Comparison of ENCODE assay signal across 21 cellular contexts in the genomic region with DNA sequence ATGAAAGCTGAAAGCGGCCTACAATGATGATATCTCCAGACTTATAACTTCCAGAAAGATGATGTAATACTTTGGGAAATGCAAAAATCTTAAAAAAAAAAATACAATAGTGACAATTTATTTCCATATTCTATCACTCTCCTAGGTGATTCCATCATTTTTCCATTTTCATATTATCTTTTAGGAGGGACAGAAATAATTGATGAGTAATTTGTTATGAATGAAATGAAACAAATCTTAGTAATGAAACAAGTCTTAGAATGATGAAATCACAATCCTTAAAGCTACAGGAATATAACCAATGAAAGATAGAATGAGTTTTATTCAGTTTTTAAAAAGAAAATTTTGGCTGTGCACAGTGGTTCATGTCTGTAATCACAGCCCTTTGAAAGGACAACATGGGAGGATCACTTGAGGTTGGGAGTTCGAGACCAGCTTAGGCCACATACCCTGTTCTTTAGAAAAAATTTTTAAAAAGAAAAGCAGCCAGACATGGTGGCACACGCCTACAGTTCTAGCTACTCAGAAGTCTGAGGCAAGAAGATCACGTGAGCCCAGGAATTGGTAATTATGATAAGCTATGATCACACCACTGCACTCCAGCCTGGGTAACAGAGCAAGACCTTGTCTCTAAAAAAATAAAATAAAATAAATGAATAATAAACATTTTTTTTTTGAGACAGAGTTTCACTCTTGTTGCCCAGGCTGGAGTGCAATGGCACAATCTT. TPM values are rescaled to one million over a fixed set of nuclear protein-coding genes. Genes with fewer than 3 reads are reported as not detected.
A peak's percentile ranks its signal among the peaks of the same experiment; 100 is the strongest.
DNase-seq lines count a peak whose midpoint lies in the region; ATAC-seq, FAIRE-seq and TF ChIP-seq lines count a peak whose summit lies in the region.
"Had no signal": no experiment of that assay in that cellular context is flagged by ENCODE, and none has a peak within 500 bp of the region (broad histone marks: within the 10 kb centered on the region; RNA-seq: fewer than 3 reads in every experiment).

No MANE protein-coding gene starts in this region.

- CTCF ChIA-PET in HepG2 (lab: Yijun Ruan, JAX; ENCODE audit: low intra/inter-chr PET ratio, low total read pairs): no interaction called here

- no peak overlapping the region for H2AFZ ChIP-seq in HepG2 (ENCODE audit: low read length)

- no peaks in the 10 kb centered on the region for H3K4me1 ChIP-seq in HepG2 (ENCODE audit: insufficient read depth, low read length)
- H3K4me1 ChIP-seq in right lobe of liver: no peaks in the 10 kb centered on the region
- no peaks in the 10 kb centered on the region for H3K4me1 ChIP-seq in suprapubic skin
- no peaks in the 10 kb centered on the region for H3K4me1 ChIP-seq in SJCRH30
- H3K4me1 ChIP-seq: body of pancreas, upper lobe of left lung had no signal

- FAIRE-seq in HepG2 (lab: Jason Lieb, UNC): no peak

- WGBS in HepG2 (ENCODE audit: low lambda C conversion rate): 95% methylated on average over 4 of the region's 4 CpGs
- WGBS in right lobe of liver (ENCODE audit: insufficient coverage, low coverage, low lambda C conversion rate, missing lambda C conversion rate): 94% methylated on average over 4 of the region's 4 CpGs
- WGBS in suprapubic skin: 84% methylated on average over 4 of the region's 4 CpGs

- POLR2A ChIA-PET in HepG2 (lab: Yijun Ruan, JAX): no interaction called here

- no peak overlapping the region for H3K27ac ChIP-seq in HepG2 (ENCODE audit: extremely low read length, insufficient read depth, low read length)
- H3K27ac ChIP-seq in right lobe of liver: no peak overlapping the region
- H3K27ac ChIP-seq in suprapubic skin: no peak overlapping the region
- no peak overlapping the region for H3K27ac ChIP-seq in SJCRH30
- H3K27ac ChIP-seq: body of pancreas, neutrophil, upper lobe of left lung had no signal

- H3K36me3 ChIP-seq in HepG2 (replicated peaks in 1 of 2; ENCODE audit: control insufficient read depth in 1 of 2, insufficient read depth in 2 of 2, low read length in 2 of 2): no peaks in the 10 kb centered on the region
- no peaks in the 10 kb centered on the region for H3K36me3 ChIP-seq in right lobe of liver
- no peaks in the 10 kb centered on the region for H3K36me3 ChIP-seq in suprapubic skin
- H3K36me3 ChIP-seq in SJCRH30: peaks cover 6% of the 10 kb centered on the region
- H3K36me3 ChIP-seq: neutrophil, upper lobe of left lung had no signal

- H3K4me3 ChIP-seq in HepG2 (replicated peaks in 1 of 3; ENCODE audit: insufficient read depth in 1 of 3, low read depth in 2 of 3, low read length in 3 of 3) (no peak overlapping the region), right lobe of liver (no peak overlapping the region), fibroblast of pulmonary artery (replicated peaks; ENCODE audit: low read depth, low read length) (no peak overlapping the region), suprapubic skin (no peak overlapping the region), SJCRH30 (no peak overlapping the region)
- H3K4me3 ChIP-seq: body of pancreas, upper lobe of left lung had no signal

- no peak for ATAC-seq in HepG2
- ATAC-seq in right lobe of liver: no peak
- ATAC-seq: body of pancreas; Panc1; stimulated activated naive CD8-positive, alpha-beta T cell treated with anti-CD3 and anti-CD28 coated beads, Interleukin-15, Interleukin-2, amounts not matched to agents 100 U/mL and 50 U/mL, for 24 hours had no signal

- H3K4me2 ChIP-seq in HepG2 (ENCODE audit: low read depth, low read length): no peak overlapping the region

- DNase-seq in HepG2 (ENCODE audit: low spot score) (no peak), right lobe of liver (no peak), amniotic epithelial cell (ENCODE audit: low read depth) (peak; percentile 29), fibroblast of pulmonary artery (ENCODE audit: low read depth) (peak; percentile 42), NCI-H774 (lab: John Stamatoyannopoulos, UW) (no peak), NCI-H69 (lab: John Stamatoyannopoulos, UW) (no peak), suprapubic skin (ENCODE audit: low spot score in 2 of 2) (no peak), SJCRH30 (no peak)
- DNase-seq: activated CD4-positive, alpha-beta T cell treated with anti-CD3 and anti-CD28 coated beads, Interleukin-2, amount 10 ng/mL, durations not matched to agents 7 days and 5 days; body of pancreas; EL; hippocampal formation; NCI-H1092; NCI-H2081 treated with DMSO at 0.1 percent for 48 hours; NCI-H510A treated with DMSO at 0.1 percent for 48 hours; retina; stimulated activated naive CD8-positive, alpha-beta T cell treated with anti-CD3 and anti-CD28 coated beads, Interleukin-15, Interleukin-2, amounts not matched to agents 100 U/mL and 50 U/mL, for 24 hours; SW 1271; upper lobe of left lung had no signal

- no peaks in the 10 kb centered on the region; the same call in 1 of the 2 replicates for H4K20me1 ChIP-seq in HepG2 (ENCODE audit: insufficient read depth, low read length)

- TF ChIP-seq POLR2A in HepG2 (IDR thresholded peaks at IDR 0.05; ENCODE audit: insufficient read depth in 1 of 2, low read depth in 2 of 2, low read length in 2 of 2) (no peak), right lobe of liver (IDR thresholded peaks at IDR 0.05) (no peak), suprapubic skin (IDR thresholded peaks at IDR 0.05) (no peak)

- H3K79me2 ChIP-seq in HepG2 (ENCODE audit: insufficient read depth, low read length): peaks cover 39% of the 10 kb centered on the region

- in situ Hi-C loops in HepG2 (cut with HindIII; ENCODE audit: extremely low pct_ligation_motif_present, low pct_unique_long_range_greater_than_20kb): no loop called here

- TF ChIP-seq EP300 in HepG2 (IDR thresholded peaks at IDR 0.05; ENCODE audit: low read depth in 2 of 2, low read length in 2 of 2) (no peak), HepG2 (CRISPR knock-in tag; IDR thresholded peaks at IDR 0.05; ENCODE audit: borderline replicate concordance) (no peak), suprapubic skin (IDR thresholded peaks at IDR 0.05) (no peak)

- intact Hi-C loops in HepG2 (cut with micrococcal nuclease; ENCODE audit: unreplicated experiment) (no loop called here), right lobe of liver (cut with DNase I) (no loop called here)

- no TSS peak for BruUV-seq in HepG2 (replicated peaks; lab: Mats Ljungman, UMichigan)

- H3K9ac ChIP-seq in HepG2 (ENCODE audit: insufficient read depth, low read depth, low read length): no peak overlapping the region

- no peak for TF ChIP-seq RAD21 in HepG2 (CRISPR knock-in tag; IDR thresholded peaks at IDR 0.05)

- no peak for TF ChIP-seq CTCF in HepG2 (CRISPR knock-in tag; IDR thresholded peaks at IDR 0.05)
- no peak for TF ChIP-seq CTCF in right lobe of liver (IDR thresholded peaks at IDR 0.05)
- TF ChIP-seq CTCF in fibroblast of pulmonary artery (IDR thresholded peaks at IDR 0.05; ENCODE audit: low read length, missing control alignments): no peak
- TF ChIP-seq CTCF in suprapubic skin (IDR thresholded peaks at IDR 0.05): no peak

- H3K27me3 ChIP-seq in HepG2 (ENCODE audit: control insufficient read depth in 1 of 2, insufficient read depth in 2 of 2, low read length in 2 of 2) (no peaks in the 10 kb centered on the region), right lobe of liver (no peaks in the 10 kb centered on the region), suprapubic skin (no peaks in the 10 kb centered on the region), SJCRH30 (no peaks in the 10 kb centered on the region)
- H3K27me3 ChIP-seq: body of pancreas, neutrophil, upper lobe of left lung had no signal

- no peaks in the 10 kb centered on the region for H3K9me3 ChIP-seq in HepG2 (ENCODE audit: low read length)
- H3K9me3 ChIP-seq in right lobe of liver: no peaks in the 10 kb centered on the region
- H3K9me3 ChIP-seq in suprapubic skin: no peaks in the 10 kb centered on the region
- H3K9me3 ChIP-seq in SJCRH30 (replicated peaks): no peaks in the 10 kb centered on the region
- H3K9me3 ChIP-seq: body of pancreas, neutrophil, upper lobe of left lung had no signal

TF ChIP-seq in HepG2, 621 proteins besides CTCF, POLR2A, EP300 and RAD21:
- peak; percentile 63; the same call in 1 of the 2 replicates for TF ChIP-seq ATF7 (IDR thresholded peaks at IDR 0.05)
- TF ChIP-seq ATF7 (CRISPR knock-in tag; IDR thresholded peaks at IDR 0.05): no peak
- TF ChIP-seq FOXA3 (CRISPR knock-in tag; IDR thresholded peaks at IDR 0.05): no peak

RNA-seq across cellular contexts. Expression of gene CLOCK, which starts 21.7 kb away (rescaled TPM):
- 13.5 and 17.6 TPM in 2 replicates for total RNA-seq in HepG2 (2016; rRNA removed; fragmentation: Illumina TruSeq; extraction: Trizol)
- 7.4 and 10.5 TPM in 2 replicates for total RNA-seq in HepG2 (2016; cell fraction: cytosol; rRNA removed; fragmentation: Illumina TruSeq; extraction: Trizol; ENCODE audit: low read depth)
- 10.7 and 14.9 TPM in 2 replicates for total RNA-seq in HepG2 (2016; cell fraction: insoluble cytoplasmic fraction; rRNA removed; fragmentation: Illumina TruSeq; extraction: Trizol)
- 8.2 TPM in 2 replicates for total RNA-seq in HepG2 (2016; cell fraction: membrane; rRNA removed; fragmentation: Illumina TruSeq; extraction: Trizol)
- 14.0 and 14.5 TPM in 2 replicates for total RNA-seq in HepG2 (2016; cell fraction: nucleus; rRNA removed; fragmentation: Illumina TruSeq; extraction: Trizol)
- polyA plus RNA-seq in HepG2 (2011; rRNA removed): 5.5 and 8.8 TPM in 2 replicates
- 3.3 and 4.0 TPM in 2 replicates for polyA plus RNA-seq in HepG2 (2011; cell fraction: cytosol; rRNA removed)
- 7.1 and 9.5 TPM in 2 replicates for polyA plus RNA-seq in HepG2 (2011; cell fraction: nucleus; rRNA removed)
- 5.2 and 6.5 TPM in 2 replicates for polyA plus RNA-seq in HepG2 (2012)
- polyA plus RNA-seq in HepG2 (2016; cell fraction: cytosol; fragmentation: Illumina TruSeq; extraction: Trizol; ENCODE audit: low read depth): 0.71 and 0.84 TPM in 2 replicates
- polyA plus RNA-seq in HepG2 (2016; cell fraction: insoluble cytoplasmic fraction; fragmentation: Illumina TruSeq; extraction: Trizol; ENCODE audit: low read depth): 7.6 and 9.1 TPM in 2 replicates
- polyA plus RNA-seq in HepG2 (2016; cell fraction: membrane; fragmentation: Illumina TruSeq; extraction: Trizol; ENCODE audit: low read depth): 2.5 and 2.7 TPM in 2 replicates
- polyA plus RNA-seq in HepG2 (2016; cell fraction: nucleus; fragmentation: Illumina TruSeq; extraction: Trizol; ENCODE audit: insufficient read depth, low read depth): 12.8 and 16.3 TPM in 2 replicates
- polyA minus RNA-seq in HepG2 (2011; rRNA and poly(A)+ RNA removed; ENCODE audit: low replicate concordance): 21.0 and 28.3 TPM in 2 replicates
- 14.6 and 19.2 TPM in 2 replicates for polyA minus RNA-seq in HepG2 (2011; cell fraction: cytosol; rRNA and poly(A)+ RNA removed)
- 36.6 and 43.3 TPM in 2 replicates for polyA minus RNA-seq in HepG2 (2011; cell fraction: nucleus; rRNA and poly(A)+ RNA removed)
- 10 to 100 TPM; 11.1 to 17.3 (median 12.9) TPM for total RNA-seq in right lobe of liver
- total RNA-seq in suprapubic skin: 10 to 100 TPM; 15.9 to 20.7 (median 19.0) TPM
- total RNA-seq in SJCRH30 (2014; rRNA removed; shearing (Covaris generic)): 34.0 and 36.6 TPM in 2 replicates

Comparison
In these comparisons a context has a peak if more than half of its experiments do, and no peak if none do; other contexts are left out.
1. DNase-seq: peak in amniotic epithelial cell (single experiment) and fibroblast of pulmonary artery (single experiment); none in HepG2 (single experiment), right lobe of liver (0 of 3), NCI-H774 (single experiment), NCI-H69 (single experiment), suprapubic skin (0 of 2) and SJCRH30 (0 of 2).